Comparison of ENCODE assay signal across 7 cellular contexts in genomic region chr4:52051615-52052474, GRCh38. TPM values are rescaled to one million over a fixed set of nuclear protein-coding genes. Genes with fewer than 3 reads are reported as not detected.
DNase-seq lines count a peak whose midpoint lies in the region; ATAC-seq and TF ChIP-seq lines count a peak whose summit lies in the region.

No MANE protein-coding gene starts in this region.

- peak; percentile 57 for ATAC-seq in GM21381 (IDR thresholded peaks at IDR 0.05; ENCODE audit: unreplicated experiment)

- H3K4me2 ChIP-seq in neural cell (ENCODE audit: low read length), result no peak overlapping the region

- H3K9me2 ChIP-seq in neural cell (ENCODE audit: insufficient read depth, low read length), result no peaks in the 10 kb centered on the region

- H3K27ac ChIP-seq in HUES6 (ENCODE audit: low read depth, low read length), result no peak overlapping the region
- H3K27ac ChIP-seq in neural cell (ENCODE audit: low read length), result no peak overlapping the region

- TF ChIP-seq CTCF in fibroblast of villous mesenchyme (IDR thresholded peaks at IDR 0.05; ENCODE audit: insufficient read depth, low read depth, low read length) (no peak), neural cell (IDR thresholded peaks at IDR 0.05; ENCODE audit: poor library complexity, severe bottlenecking) (no peak)

- no peaks in the 10 kb centered on the region; the same call in 1 of the 2 replicates for H3K4me1 ChIP-seq in HUES6 (ENCODE audit: control insufficient read depth, insufficient read depth, low read length)

- no peaks in the 10 kb centered on the region for H4K20me1 ChIP-seq in neural cell (ENCODE audit: insufficient read depth)

- H3K9me3 ChIP-seq in HUES6 (ENCODE audit: control insufficient read depth, insufficient read depth, low read depth, low read length) (peaks cover 11% of the 10 kb centered on the region), neural cell (ENCODE audit: low read length) (peaks cover 11% of the 10 kb centered on the region)

- H3F3A ChIP-seq in neural cell (ENCODE audit: insufficient read depth, low read length, poor library complexity, severe bottlenecking), result no peaks in the 10 kb centered on the region

- H3K4me3 ChIP-seq in HUES6 (ENCODE audit: low read depth, low read length) (peak overlapping the region; percentile 74), fibroblast of villous mesenchyme (ENCODE audit: low read depth, low read length) (peak overlapping the region; percentile 75), neural cell (ENCODE audit: low read length) (peak overlapping the region; percentile 60)

- DNase-seq in GM03348 (ENCODE audit: low spot score) (peak; percentile 93), fibroblast of villous mesenchyme (ENCODE audit: low read depth) (peak; percentile 92), H4 (ENCODE audit: low spot score) (no peak)
- DNase-seq in activated CD4-positive, alpha-beta T cell treated with anti-CD3 and anti-CD28 coated beads, Interleukin-2, amount 50 U/mL, for 48 hours, result peak; percentile 10 to 19

- no peak for TF ChIP-seq RAD21 in neural cell (conservative IDR thresholded peaks at IDR 0.05)

- H3K79me2 ChIP-seq in neural cell (replicated peaks; ENCODE audit: insufficient read depth, low read length), result no peaks in the 10 kb centered on the region

- H3K9ac ChIP-seq in HUES6 (ENCODE audit: low read length) (no peak overlapping the region), neural cell (ENCODE audit: low read length) (no peak overlapping the region)

- peaks cover 12% of the 10 kb centered on the region; the same call in 1 of the 2 replicates for H3K27me3 ChIP-seq in HUES6 (ENCODE audit: control insufficient read depth, insufficient read depth, low read length)
- H3K27me3 ChIP-seq in neural cell (ENCODE audit: insufficient read depth, low read depth, low read length), result peaks cover 27% of the 10 kb centered on the region

- H3K36me3 ChIP-seq in HUES6 (ENCODE audit: control insufficient read depth, insufficient read depth, low read length), result no peaks in the 10 kb centered on the region
- no peaks in the 10 kb centered on the region for H3K36me3 ChIP-seq in neural cell (ENCODE audit: insufficient read depth, low read length)

- TF ChIP-seq EP300 in neural cell (conservative IDR thresholded peaks at IDR 0.05; ENCODE audit: poor library complexity, severe bottlenecking), result no peak

- H2AFZ ChIP-seq in neural cell (ENCODE audit: low read depth, low read length), result no peak overlapping the region

TF ChIP-seq in neural cell, 6 proteins besides CTCF, POLR2A, EP300 and RAD21:
- no peak for TF ChIP-seq REST (IDR thresholded peaks at IDR 0.05; ENCODE audit: borderline replicate concordance)
- no peak for TF ChIP-seq MXI1 (conservative IDR thresholded peaks at IDR 0.05; ENCODE audit: poor library complexity, severe bottlenecking)
- TF ChIP-seq EZH2 (IDR thresholded peaks at IDR 0.05; ENCODE audit: borderline replicate concordance, insufficient read depth, low read length, poor library complexity, severe bottlenecking), result no peak

RNA-seq across cellular contexts. Expression of gene SPATA18, which starts 0.7 kb away (rescaled TPM):
- 7.7 and 18.1 TPM in 2 replicates for total RNA-seq in fibroblast of villous mesenchyme
- polyA plus RNA-seq in neural cell, result 0.09 and 0.16 TPM in 2 replicates
- 0.23 TPM in 1 of 2 replicates, not detected in the other for polyA minus RNA-seq in neural cell
- total RNA-seq in H4 (2014; rRNA removed; shearing (Covaris generic)), result not detected in 2 replicates

RNA-seq across cellular contexts. Expression of gene SGCB, which starts 13.7 kb away (rescaled TPM):
- 21.3 and 37.6 TPM in 2 replicates for total RNA-seq in fibroblast of villous mesenchyme
- polyA plus RNA-seq in neural cell, result 20.6 and 24.5 TPM in 2 replicates
- polyA minus RNA-seq in neural cell, result 46.0 and 54.3 TPM in 2 replicates
- total RNA-seq in H4 (2014; rRNA removed; shearing (Covaris generic)), result 12.4 and 13.4 TPM in 2 replicates

RNA-seq across cellular contexts. Expression of gene LRRC66, which starts 31.7 kb away (rescaled TPM):
- total RNA-seq in fibroblast of villous mesenchyme, result 0.32 and 0.43 TPM in 2 replicates
- 0.45 and 1.2 TPM in 2 replicates for polyA plus RNA-seq in neural cell
- polyA minus RNA-seq in neural cell, result 0.73 and 1.6 TPM in 2 replicates
- total RNA-seq in H4 (2014; rRNA removed; shearing (Covaris generic)), result 0.15 TPM in 1 of 2 replicates, not detected in the other
